In genomic region chr5:150080696-150081435, GRCh38 we compare ENCODE assay signal across 25 cellular contexts. TPM values are rescaled to one million over a fixed set of nuclear protein-coding genes. Genes with fewer than 3 reads are reported as not detected.
DNase-seq lines count a peak whose midpoint lies in the region; ATAC-seq and TF ChIP-seq lines count a peak whose summit lies in the region.
"Had no signal": no experiment of that assay in that cellular context is flagged by ENCODE, and none has a peak within 500 bp of the region (broad histone marks: within the 10 kb centered on the region; RNA-seq: fewer than 3 reads in every experiment).

No MANE protein-coding gene starts in this region.

- H3K9me3 Mint-ChIP-seq in CD14-positive monocyte: peaks cover 0 to 2% (median 0%) of the 10 kb centered on the region in 7 donors
- H3K9me3 Mint-ChIP-seq: GM23338 had no signal

- H2AK5ac ChIP-seq in neuronal stem cell (ENCODE audit: low read depth, low read length): peak overlapping the region; percentile 30

- H3K27me3 Mint-ChIP-seq in CD14-positive monocyte (ENCODE audit: low read depth in 3 of 3): peaks cover 0 to 7% (median 3%) of the 10 kb centered on the region in 3 donors

- peak overlapping the region; percentile 82 for H3K23ac ChIP-seq in neuronal stem cell (ENCODE audit: low read depth, low read length, poor library complexity)

- no peaks in the 10 kb centered on the region for H3K9me3 ChIP-seq in colonic mucosa
- H3K9me3 ChIP-seq in neuronal stem cell (replicated peaks in 1 of 2; ENCODE audit: control insufficient read depth in 2 of 2, insufficient read depth in 1 of 2, low read depth in 1 of 2, low read length in 2 of 2): no peaks in the 10 kb centered on the region
- H3K9me3 ChIP-seq: adrenal gland, neutrophil, psoas muscle had no signal

- H3K18ac ChIP-seq in neuronal stem cell (ENCODE audit: low read length): no peak overlapping the region

- H3K14ac ChIP-seq in neuronal stem cell (ENCODE audit: low read length): no peak overlapping the region

- H2AFZ ChIP-seq in neuronal stem cell (ENCODE audit: low read length): no peak overlapping the region

- no peak overlapping the region for H2BK12ac ChIP-seq in neuronal stem cell (ENCODE audit: low read length)

- H3K27me3 ChIP-seq in colonic mucosa: no peaks in the 10 kb centered on the region
- peaks cover 0 to 42% (median under 1%) of the 10 kb centered on the region in 3 experiments for H3K27me3 ChIP-seq in neuronal stem cell (ENCODE audit: control insufficient read depth in 3 of 3, insufficient read depth in 3 of 3, low read depth in 1 of 3, low read length in 3 of 3)
- H3K27me3 ChIP-seq: adrenal gland, brain microvascular endothelial cell, neutrophil had no signal

- H3K4me3 ChIP-seq in colonic mucosa: no peak overlapping the region
- H3K4me3 ChIP-seq in neuronal stem cell (ENCODE audit: low read length in 2 of 2): no peak overlapping the region
- H3K4me3 ChIP-seq: adrenal gland, GM23338, lung, psoas muscle had no signal

- intact Hi-C loops in CD14-positive monocyte (cut with micrococcal nuclease) (no loop called here), colonic mucosa (cut with DNase I) (no loop called here)

- H2BK120ac ChIP-seq in neuronal stem cell (ENCODE audit: low read depth, low read length): no peak overlapping the region

- H3K27ac Mint-ChIP-seq in CD14-positive monocyte: peak overlapping the region; percentile 91 to 96 (median 94)
- H3K27ac Mint-ChIP-seq: GM23338 had no signal

- no peak overlapping the region for H3K9ac ChIP-seq in colonic mucosa (ENCODE audit: low read depth in 2 of 2, low read length in 2 of 2)
- no peak overlapping the region for H3K9ac ChIP-seq in neuronal stem cell (ENCODE audit: low read depth, low read length, poor library complexity)
- H3K9ac ChIP-seq: KMS-11 had no signal

- peaks cover 29 to 35% of the 10 kb centered on the region in 2 donors for H3K36me3 Mint-ChIP-seq in CD14-positive monocyte
- H3K36me3 Mint-ChIP-seq: CD4-positive, CD25-positive, alpha-beta regulatory T cell had no signal

- H4K91ac ChIP-seq in neuronal stem cell (ENCODE audit: low read depth, low read length, poor library complexity): peak overlapping the region; percentile 38

- H3K4me3 Mint-ChIP-seq in CD14-positive monocyte: peak overlapping the region in 1 of 2 donors; percentile 98
- H3K4me3 Mint-ChIP-seq: CD4-positive, CD25-positive, alpha-beta regulatory T cell; GM23338 had no signal

- H3K27ac ChIP-seq in colonic mucosa: no peak overlapping the region
- no peak overlapping the region for H3K27ac ChIP-seq in neuronal stem cell (replicated peaks; ENCODE audit: low read length)
- H3K27ac ChIP-seq: brain microvascular endothelial cell, KMS-11, psoas muscle, WERI-Rb-1 had no signal

- peak overlapping the region; percentile 54 for H2BK15ac ChIP-seq in neuronal stem cell (ENCODE audit: low read length)

- H3K79me1 ChIP-seq in neuronal stem cell (ENCODE audit: low read depth, low read length): no peaks in the 10 kb centered on the region

- no peak for TF ChIP-seq CTCF in CD14-positive monocyte (IDR thresholded peaks at IDR 0.05)
- no peak for TF ChIP-seq CTCF in colonic mucosa (IDR thresholded peaks at IDR 0.05)

- no peak for ATAC-seq in HG03159 (IDR thresholded peaks at IDR 0.05; ENCODE audit: unreplicated experiment)

- no CpG with 5 or more reads among the region's 15 CpGs for WGBS in neuronal stem cell (ENCODE audit: extremely low coverage in 2 of 2, insufficient read length in 2 of 2, insufficient replicate concordance in 1 of 2), 2 donors

- H3K36me3 ChIP-seq in colonic mucosa (no peaks in the 10 kb centered on the region), neuronal stem cell (replicated peaks in 1 of 2; ENCODE audit: control insufficient read depth in 2 of 2, insufficient read depth in 2 of 2, low read length in 2 of 2) (no peaks in the 10 kb centered on the region)
- H3K36me3 ChIP-seq: brain microvascular endothelial cell, WERI-Rb-1 had no signal

- no peak overlapping the region for H2BK5ac ChIP-seq in neuronal stem cell (ENCODE audit: low read length)

- H3K4me1 ChIP-seq in colonic mucosa (no peaks in the 10 kb centered on the region), neuronal stem cell (ENCODE audit: control insufficient read depth in 2 of 2, insufficient read depth in 1 of 2, low read depth in 1 of 2, low read length in 2 of 2) (peaks cover 11 to 16% of the 10 kb centered on the region in 2 donors)
- H3K4me1 ChIP-seq: psoas muscle had no signal

- H3K4ac ChIP-seq in neuronal stem cell (ENCODE audit: low read length): no peak overlapping the region

- H3K4me1 Mint-ChIP-seq in CD14-positive monocyte: peaks cover 70% of the 10 kb centered on the region
- H3K4me1 Mint-ChIP-seq: CD4-positive, CD25-positive, alpha-beta regulatory T cell had no signal

- no peak overlapping the region for H4K8ac ChIP-seq in neuronal stem cell (ENCODE audit: low read depth, low read length)

- no peak overlapping the region for H3K4me2 ChIP-seq in neuronal stem cell (ENCODE audit: insufficient read depth, low read length, poor library complexity, severe bottlenecking)
- H3K4me2 ChIP-seq: GM23338, KMS-11 had no signal

- DNase-seq in 8988T (peak; percentile 1), CD14-positive monocyte (ENCODE audit: low spot score) (no peak), colonic mucosa (peak; percentile 7), neuronal stem cell (ENCODE audit: low spot score) (no peak), NCI-H1417 (lab: John Stamatoyannopoulos, UW) (no peak), Kasumi-1 (lab: John Stamatoyannopoulos, UW) (no peak)
- no peak for DNase-seq in stimulated activated CD4-positive, alpha-beta T cell treated with anti-CD3 and anti-CD28 coated beads, Interleukin-1b, Interleukin-23, amount 100 ng/mL, for 48 hours
- DNase-seq: activated gamma-delta T cell treated with Interleukin-2 at 50 U/mL for 16 hours; brain microvascular endothelial cell; CD4-positive, CD25-positive, alpha-beta regulatory T cell; DMS 273 treated with DMSO at 0.1 percent for 48 hours; NCI-H146; SHP77; T-helper 9 cell; WERI-Rb-1 had no signal

RNA-seq across cellular contexts. Expression of gene CSF1R, which starts 5.5 kb away (rescaled TPM):
- polyA plus RNA-seq in CD14-positive monocyte: 100 to 1,000 TPM; 180 to 242 TPM
- 10 to 100 TPM in 1 of 2 donors, 1 to 10 TPM in 1; 7.2 to 26.1 TPM for total RNA-seq in colonic mucosa
- polyA plus RNA-seq in neuronal stem cell (2013, experiment 1 of 2): not detected
- not detected for polyA plus RNA-seq in neuronal stem cell (2013, experiment 2 of 2)
- total RNA-seq: CD4-positive, CD25-positive, alpha-beta regulatory T cell; fibroblast of lung; glomerular endothelial cell; GM23338; NCI-H460 had no signal

Comparison
In these comparisons a context has a peak if more than half of its experiments do, and no peak if none do; other contexts are left out.
1. DNase-seq: peak in 8988T (single experiment) and colonic mucosa (single experiment); none in CD14-positive monocyte (single experiment), neuronal stem cell (single experiment), NCI-H1417 (0 of 3), stimulated activated CD4-positive, alpha-beta T cell treated with anti-CD3 and anti-CD28 coated beads, Interleukin-1b, Interleukin-23, amount 100 ng/mL, for 48 hours (single experiment) and Kasumi-1 (0 of 2).